In genomic region chr2:71674158-71674807, GRCh38 we compare ENCODE assay signal across 19 cellular contexts.
A peak's percentile ranks its signal among the peaks of the same experiment; 100 is the strongest.
DNase-seq lines count a peak whose midpoint lies in the region; TF ChIP-seq lines count a peak whose summit lies in the region.
"Had no signal": no experiment of that assay in that cellular context is flagged by ENCODE, and none has a peak within 500 bp of the region (broad histone marks: within the 10 kb centered on the region; RNA-seq: fewer than 3 reads in every experiment).

No MANE protein-coding gene starts in this region.

- no peaks in the 10 kb centered on the region for H3K4me1 Mint-ChIP-seq in osteocyte (ENCODE audit: unreplicated experiment)

- DNase-seq in activated effector memory CD4-positive, alpha-beta T cell treated with anti-CD3 and anti-CD28 coated beads, Interleukin-2, amount 50 U/mL, for 16 hours = peak; percentile 54
- no peak for DNase-seq in activated effector memory CD4-positive, alpha-beta T cell treated with Interleukin-2 at 50 U/mL for 16 hours
- DNase-seq in H7 (peak; percentile 12), coronary artery (ENCODE audit: low spot score) (peak; percentile 16), osteocyte (ENCODE audit: extremely low spot score, unreplicated experiment) (peak; percentile 64), SIG-M5 (lab: John Stamatoyannopoulos, UW) (no peak), CD1c-positive myeloid dendritic cell (ENCODE audit: extremely low spot score) (no peak), HCEC 1CT (no peak)
- DNase-seq: DMS79, GM23248, HFFc6, KG1, NCI-H1092 treated with DMSO at 0.1 percent for 48 hours, NCI-H1694 treated with DMSO at 0.1 percent for 48 hours, NCI-H446 treated with DMSO at 0.1 percent for 48 hours, NCI-H774 had no signal

- H3K27ac ChIP-seq in coronary artery = no peak overlapping the region
- H3K27ac ChIP-seq: A549, C4-2B, GM23248, HL-60 had no signal

- H3K27me3 Mint-ChIP-seq in osteocyte (ENCODE audit: unreplicated experiment) = no peaks in the 10 kb centered on the region

- no peak overlapping the region for H3K4me3 Mint-ChIP-seq in osteocyte (ENCODE audit: unreplicated experiment)
- H3K4me3 Mint-ChIP-seq: HFFc6 had no signal

- H3K36me3 ChIP-seq in H7 (replicated peaks; ENCODE audit: control insufficient read depth, insufficient read depth, low read length) = peaks cover 1% of the 10 kb centered on the region; the same call in 1 of the 2 replicates

- no peaks in the 10 kb centered on the region for H3K9me3 Mint-ChIP-seq in osteocyte (ENCODE audit: unreplicated experiment)
- H3K9me3 Mint-ChIP-seq: HFFc6 had no signal

- H3K4me3 ChIP-seq in H7 (ENCODE audit: insufficient read depth, low read depth, low read length) = no peak overlapping the region
- no peak overlapping the region for H3K4me3 ChIP-seq in coronary artery
- H3K4me3 ChIP-seq: A549, GM23248 had no signal

- no peaks in the 10 kb centered on the region for H3K27me3 ChIP-seq in H7 (ENCODE audit: control insufficient read depth, insufficient read depth, low read length)

- H3K36me3 Mint-ChIP-seq in osteocyte (ENCODE audit: unreplicated experiment) = peaks cover 17% of the 10 kb centered on the region

- no peak overlapping the region for H3K27ac Mint-ChIP-seq in osteocyte (ENCODE audit: unreplicated experiment)
- H3K27ac Mint-ChIP-seq: HFFc6 had no signal

- no peak for TF ChIP-seq CTCF in coronary artery (IDR thresholded peaks at IDR 0.05)
- no peak for TF ChIP-seq CTCF in osteocyte (IDR thresholded peaks at IDR 0.05)

Comparison
In these comparisons a context has a peak if more than half of its experiments do, and no peak if none do; other contexts are left out.
1. DNase-seq: peak in activated effector memory CD4-positive, alpha-beta T cell treated with anti-CD3 and anti-CD28 coated beads, Interleukin-2, amount 50 U/mL, for 16 hours (single experiment), H7 (single experiment), coronary artery (single experiment) and osteocyte (single experiment); none in activated effector memory CD4-positive, alpha-beta T cell treated with Interleukin-2 at 50 U/mL for 16 hours (single experiment), SIG-M5 (single experiment), CD1c-positive myeloid dendritic cell (single experiment) and HCEC 1CT (single experiment).